1 cellular context compared by ENCODE assay signal in the genomic region with DNA sequence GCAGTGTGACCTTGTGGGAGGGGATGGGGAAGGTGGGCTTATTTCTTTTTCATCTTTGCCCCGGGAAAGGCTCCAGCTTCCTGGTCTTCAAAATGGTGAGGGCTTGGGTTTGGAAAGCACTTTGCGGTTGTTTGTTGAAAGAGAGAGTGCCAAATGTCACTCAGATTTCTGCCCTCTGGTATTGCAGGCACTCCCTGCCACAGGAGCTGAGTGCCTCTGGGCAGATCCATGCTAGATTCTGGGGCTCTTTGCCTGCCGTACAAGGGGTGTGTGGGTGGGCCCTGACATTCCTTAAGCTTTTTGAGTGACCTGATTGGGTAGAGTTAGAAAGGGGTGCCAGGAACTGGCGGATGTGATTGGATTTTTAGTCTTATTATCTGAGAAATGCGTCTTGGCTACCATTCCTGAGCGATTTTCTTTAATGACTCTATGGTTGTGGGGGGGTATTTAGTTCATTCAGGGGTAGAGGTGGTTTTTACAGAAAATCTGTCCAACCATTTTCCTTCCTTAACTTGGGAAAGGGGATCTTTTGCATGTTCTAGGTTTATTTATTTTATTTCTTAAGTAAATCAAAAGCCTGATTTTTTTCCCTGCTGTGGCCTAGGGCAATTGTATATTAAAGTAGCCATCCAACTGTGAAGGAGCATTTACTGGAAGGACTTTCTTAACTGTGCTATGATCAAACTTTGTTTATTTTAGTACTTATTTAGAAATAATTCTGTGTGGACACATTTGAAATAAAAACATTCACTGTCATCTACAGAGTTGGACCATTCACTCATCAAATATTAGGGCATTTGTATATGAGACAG.
TF ChIP-seq lines count a peak whose summit lies in the region.

No MANE protein-coding gene starts in this region.

TF ChIP-seq in HepG2, 621 proteins besides CTCF, POLR2A, EP300 and RAD21 (continued from another document):
- TF ChIP-seq ZNF33A (CRISPR knock-in tag; IDR thresholded peaks at IDR 0.05; ENCODE audit: borderline replicate concordance) (no peak), SCMH1 (CRISPR knock-in tag; IDR thresholded peaks at IDR 0.05; ENCODE audit: borderline replicate concordance) (no peak)
